20 cellular contexts compared by ENCODE assay signal in genomic region chr2:231425291-231425810, GRCh38.
DNase-seq lines count a peak whose midpoint lies in the region; ATAC-seq and TF ChIP-seq lines count a peak whose summit lies in the region.
"Had no signal": no experiment of that assay in that cellular context is flagged by ENCODE, and none has a peak within 500 bp of the region (broad histone marks: within the 10 kb centered on the region; RNA-seq: fewer than 3 reads in every experiment).

No MANE protein-coding gene starts in this region.

- DNase-seq in activated T-cell treated with anti-CD3 and anti-CD28 coated beads, Interleukin-2, amount 50 U/mL, for 24 hours = no peak
- no peak for DNase-seq in activated T-cell treated with anti-CD3 and anti-CD28 coated beads, Interleukin-2, amount 50 U/mL, for 48 hours
- peak; percentile 16 for DNase-seq in NCI-H69 (lab: John Stamatoyannopoulos, UW)
- DNase-seq in iPS-NIHi7 (ENCODE audit: extremely low spot score) = peak; percentile 15
- no peak for DNase-seq in GM13976 (ENCODE audit: low spot score)
- DNase-seq in putamen (ENCODE audit: low spot score) = no peak
- DNase-seq in cortex of kidney (lab: John Stamatoyannopoulos, UW) = no peak
- DNase-seq: ACHN; activated B cell treated with CpG ODN at 0.5 μM for 24 hours; activated effector memory CD4-positive, alpha-beta T cell treated with Interleukin-2 at 50 U/mL for 16 hours; adrenal gland; C1 segment of cervical spinal cord; DMS153; foreskin fibroblast; naive B cell; NCI-H1436 treated with DMSO at 0.1 percent for 48 hours; NCI-H774; stimulated activated CD4-positive, alpha-beta T cell treated with anti-CD3 and anti-CD28 coated beads, Interleukin-4, amount 100 ng/mL, for 24 hours had no signal

- in situ Hi-C loops in GM13976 (cut with MboI; ENCODE audit: low sequenced_read_pairs, unreplicated experiment) = no loop called here

- H3K27ac Mint-ChIP-seq in activated T-cell treated with anti-CD3 and anti-CD28 coated beads, Interleukin-2, amount 50 U/mL, for 24 hours = peak overlapping the region; percentile 85
- H3K27ac Mint-ChIP-seq: activated B cell treated with CpG ODN at 0.5 μM for 24 hours had no signal

- H3K4me3 Mint-ChIP-seq in activated T-cell treated with anti-CD3 and anti-CD28 coated beads, Interleukin-2, amount 50 U/mL, for 24 hours = no peak overlapping the region
- H3K4me3 Mint-ChIP-seq: activated B cell treated with CpG ODN at 0.5 μM for 24 hours; naive B cell; T-helper 2 cell treated with Interferon-gamma antibody and Interleukin-4, amounts not matched to agents 5 μg/mL and 100 μg/mL, for 36 hours had no signal

- H3K9me3 Mint-ChIP-seq in activated T-cell treated with anti-CD3 and anti-CD28 coated beads, Interleukin-2, amount 50 U/mL, for 24 hours = no peaks in the 10 kb centered on the region

- H3K27me3 Mint-ChIP-seq in activated T-cell treated with anti-CD3 and anti-CD28 coated beads, Interleukin-2, amount 50 U/mL, for 24 hours = no peaks in the 10 kb centered on the region

- peaks cover 24% of the 10 kb centered on the region for H3K4me1 Mint-ChIP-seq in activated T-cell treated with anti-CD3 and anti-CD28 coated beads, Interleukin-2, amount 50 U/mL, for 24 hours (ENCODE audit: low read depth)
- H3K4me1 Mint-ChIP-seq: activated B cell treated with CpG ODN at 0.5 μM for 24 hours, naive B cell had no signal

- no peak for TF ChIP-seq CTCF in GM13976 (IDR thresholded peaks at IDR 0.05; ENCODE audit: borderline replicate concordance, control extremely low read depth, extremely low read depth, insufficient read depth, missing control alignments)

- ATAC-seq in HG02852 (IDR thresholded peaks at IDR 0.05; ENCODE audit: unreplicated experiment) = no peak

- no peaks in the 10 kb centered on the region for H3K36me3 Mint-ChIP-seq in activated T-cell treated with anti-CD3 and anti-CD28 coated beads, Interleukin-2, amount 50 U/mL, for 24 hours (ENCODE audit: low read depth)
- H3K36me3 Mint-ChIP-seq: naive B cell had no signal

Comparison
In these comparisons a context has a peak if more than half of its experiments do, and no peak if none do; other contexts are left out.
1. DNase-seq: peak in NCI-H69 (single experiment) and iPS-NIHi7 (single experiment); none in activated T-cell treated with anti-CD3 and anti-CD28 coated beads, Interleukin-2, amount 50 U/mL, for 24 hours (single experiment), activated T-cell treated with anti-CD3 and anti-CD28 coated beads, Interleukin-2, amount 50 U/mL, for 48 hours (0 of 2), GM13976 (single experiment), putamen (single experiment) and cortex of kidney (single experiment).